ENCODE assay signal across 26 cellular contexts in the genomic region with DNA sequence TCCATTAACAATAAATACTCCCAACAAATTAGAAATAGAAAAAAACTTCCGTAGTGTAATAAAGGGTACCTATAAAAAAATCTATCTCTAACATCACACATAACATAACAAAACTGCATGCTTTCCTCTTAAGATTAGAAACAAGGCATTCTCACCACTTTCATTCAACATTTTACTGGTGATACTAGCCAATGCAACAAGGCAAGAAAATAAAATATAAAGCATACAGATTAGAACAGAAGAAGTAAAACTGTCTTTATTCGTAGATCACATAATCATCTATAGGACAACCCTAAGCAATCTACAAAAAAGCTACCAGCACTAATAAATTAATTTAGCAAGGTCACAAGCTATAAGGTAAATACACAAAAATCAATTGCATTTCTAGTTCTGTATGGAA.
A peak's percentile ranks its signal among the peaks of the same experiment; 100 is the strongest.
DNase-seq lines count a peak whose midpoint lies in the region; ATAC-seq, FAIRE-seq and TF ChIP-seq lines count a peak whose summit lies in the region.
"Had no signal": no experiment of that assay in that cellular context is flagged by ENCODE, and none has a peak within 500 bp of the region (broad histone marks: within the 10 kb centered on the region; RNA-seq: fewer than 3 reads in every experiment).

No MANE protein-coding gene starts in this region.

- no peaks in the 10 kb centered on the region for H3K9me1 ChIP-seq in K562 (ENCODE audit: control insufficient read depth, insufficient read depth, low read length)

- H3K4me3 ChIP-seq in HEK293 (ENCODE audit: low read depth, low read length) (no peak overlapping the region), K562 (no peak overlapping the region), transverse colon (no peak overlapping the region)
- H3K4me3 ChIP-seq: BLaER1, GM12878 had no signal

- H3K27ac ChIP-seq in HEK293 (ENCODE audit: extremely low read depth, low read depth, low read length) (no peak overlapping the region), K562 (ENCODE audit: extremely low read depth, low read depth, low read length) (no peak overlapping the region), transverse colon (no peak overlapping the region)
- H3K27ac ChIP-seq: BLaER1 had no signal

- H3K9ac ChIP-seq in K562 (ENCODE audit: insufficient read depth in 1 of 2, low read depth in 2 of 2, low read length in 2 of 2), result no peak overlapping the region
- H3K9ac ChIP-seq: BLaER1 had no signal

- no peak overlapping the region for H3K27ac Mint-ChIP-seq in natural killer cell
- H3K27ac Mint-ChIP-seq: CD14-positive monocyte; CD4-positive, alpha-beta memory T cell; CD4-positive, CD25-positive, alpha-beta regulatory T cell; CD8-positive, alpha-beta memory T cell had no signal

- in situ Hi-C loops in K562 (cut with MboI), result no loop called here
- in situ Hi-C loops in transverse colon (cut with MboI; ENCODE audit: low pct_ligation_motif_present in 1 of 4, low pct_unique_long_range_greater_than_20kb in 1 of 4, low sequenced_read_pairs in 3 of 4), result no loop called here

- ATAC-seq in K562, result no peak
- ATAC-seq in HG03175 (IDR thresholded peaks at IDR 0.05; ENCODE audit: unreplicated experiment), result no peak
- ATAC-seq in natural killer cell, result no peak
- ATAC-seq: GM12878 had no signal

- H3K9me3 ChIP-seq in HEK293 (ENCODE audit: control insufficient read depth, insufficient read depth, low read depth, low read length) (no peaks in the 10 kb centered on the region), K562 (replicated peaks; ENCODE audit: control insufficient read depth, insufficient read depth, low read depth, low read length) (0 out of 2 replicates have a peak, but pooled peaks cover 2% of the 10 kb centered on the region), transverse colon (peaks cover 4% of the 10 kb centered on the region in 2 donors)
- H3K9me3 ChIP-seq: BE2C had no signal

- H3K36me3 ChIP-seq in HEK293 (ENCODE audit: control insufficient read depth in 2 of 2, insufficient read depth in 1 of 2, low read length in 2 of 2) (no peaks in the 10 kb centered on the region), K562 (ENCODE audit: control insufficient read depth, insufficient read depth, low read length) (no peaks in the 10 kb centered on the region), transverse colon (peaks cover 0 to 13% (median 2%) of the 10 kb centered on the region in 4 donors)
- H3K36me3 ChIP-seq: BE2C, BLaER1 had no signal

- intact Hi-C loops in K562 (cut with micrococcal nuclease), result loop anchor here (5.0 kb wide), 1 partner anchor 69 kb away; no protein-coding TSS in a partner anchor
- intact Hi-C loops in natural killer cell (cut with micrococcal nuclease), result no loop called here
- intact Hi-C loops in transverse colon (cut with DNase I; ENCODE audit: low total_unique reads), result no loop called here

- no peak overlapping the region for H2AFZ ChIP-seq in K562 (ENCODE audit: low read depth, low read length)

- H3K27me3 ChIP-seq in K562 (ENCODE audit: control insufficient read depth in 2 of 2, insufficient read depth in 2 of 2, low read length in 2 of 2) (no peaks in the 10 kb centered on the region), transverse colon (no peaks in the 10 kb centered on the region)
- H3K27me3 ChIP-seq: BE2C, BLaER1 had no signal

- TF ChIP-seq CTCF in HEK293 (tag by site-specific recombination; IDR thresholded peaks at IDR 0.05), result no peak
- no peak for TF ChIP-seq CTCF in K562 (IDR thresholded peaks at IDR 0.05 in 2 of 3, conservative IDR thresholded peaks at IDR 0.05 in 1 of 3; ENCODE audit: insufficient read depth in 2 of 3, low read depth in 1 of 3, low read length in 3 of 3)
- TF ChIP-seq CTCF in natural killer cell (IDR thresholded peaks at IDR 0.05), result no peak
- TF ChIP-seq CTCF in transverse colon (IDR thresholded peaks at IDR 0.05), result no peak

- TF ChIP-seq EP300 in K562 (IDR thresholded peaks at IDR 0.05; ENCODE audit: low read length), result no peak
- no peak for TF ChIP-seq EP300 in transverse colon (IDR thresholded peaks at IDR 0.05; ENCODE audit: low read depth)

- H3K4me1 ChIP-seq in HEK293 (ENCODE audit: control insufficient read depth, insufficient read depth, low read length) (no peaks in the 10 kb centered on the region), K562 (replicated peaks in 1 of 2; ENCODE audit: control insufficient read depth in 2 of 2, insufficient read depth in 2 of 2, low read length in 2 of 2) (no peaks in the 10 kb centered on the region), transverse colon (no peaks in the 10 kb centered on the region)
- H3K4me1 ChIP-seq: BE2C had no signal

- H3K9me3 Mint-ChIP-seq in natural killer cell, result no peaks in the 10 kb centered on the region

- 91% methylated on average over 2 of the region's 2 CpGs for WGBS in K562 (ENCODE audit: insufficient coverage, low coverage, missing lambda C conversion rate)
- 92 to 97% methylated on average over 2 of the region's 2 CpGs for WGBS in transverse colon (ENCODE audit: low coverage in 1 of 2), 2 donors

- no peaks in the 10 kb centered on the region for H3K27me3 Mint-ChIP-seq in natural killer cell (ENCODE audit: low read depth in 2 of 2)

- BruUV-seq in K562 (replicated peaks; lab: Mats Ljungman, UMichigan), result no TSS peak

- H3K36me3 Mint-ChIP-seq in natural killer cell, result peaks cover 6% of the 10 kb centered on the region
- H3K36me3 Mint-ChIP-seq: CD4-positive, alpha-beta memory T cell; CD4-positive, CD25-positive, alpha-beta regulatory T cell had no signal

- TF ChIP-seq POLR2A in K562 (conservative IDR thresholded peaks at IDR 0.05), result no peak
- TF ChIP-seq POLR2A in transverse colon (IDR thresholded peaks at IDR 0.05), result no peak

- H4K20me1 ChIP-seq in K562 (replicated peaks; ENCODE audit: control insufficient read depth, insufficient read depth, low read length), result no peaks in the 10 kb centered on the region
- H4K20me1 ChIP-seq: BLaER1 had no signal

- no peaks in the 10 kb centered on the region for H3K79me2 ChIP-seq in K562 (ENCODE audit: control insufficient read depth, insufficient read depth, low read length)

- no peak for TF ChIP-seq RAD21 in K562 (CRISPR knock-in tag; conservative IDR thresholded peaks at IDR 0.05 in 1 of 2, IDR thresholded peaks at IDR 0.05 in 1 of 2)

- no peak overlapping the region for H3K4me2 ChIP-seq in K562 (ENCODE audit: insufficient read depth, low read length)
- H3K4me2 ChIP-seq: BLaER1 had no signal

- CTCF ChIA-PET in HEK293 (lab: Yijun Ruan, JAX), result interaction anchor here (0.6 to 1.0 kb wide), 12 partner anchors 12 to 630 kb away, joined by 3 to 6 read pairs (median 4); no protein-coding TSS in a partner anchor
- CTCF ChIA-PET in K562 (lab: Yijun Ruan, JAX; ENCODE audit: low intra/inter-chr PET ratio), result no interaction called here

- H3K4me3 Mint-ChIP-seq in natural killer cell, result no peak overlapping the region
- H3K4me3 Mint-ChIP-seq: CD14-positive monocyte; CD4-positive, alpha-beta memory T cell; CD4-positive, CD25-positive, alpha-beta regulatory T cell; CD8-positive, alpha-beta memory T cell had no signal

- peaks cover 0 to 4% of the 10 kb centered on the region in 2 donors for H3K4me1 Mint-ChIP-seq in natural killer cell
- H3K4me1 Mint-ChIP-seq: CD4-positive, alpha-beta memory T cell; CD4-positive, CD25-positive, alpha-beta regulatory T cell; CD8-positive, alpha-beta memory T cell had no signal

- POLR2A ChIA-PET in HEK293 (lab: Yijun Ruan, JAX) (no interaction called here), K562 (lab: Yijun Ruan, JAX) (no interaction called here)

- DNase-seq in K562 (ENCODE audit: extremely low read depth in 1 of 4, low spot score in 3 of 4), result no peak
- no peak for DNase-seq in natural killer cell
- DNase-seq in transverse colon, result no peak
- DNase-seq: 8988T; ACHN; BE2C; C1 segment of cervical spinal cord; CD4-positive, alpha-beta memory T cell; CD4-positive, CD25-positive, alpha-beta regulatory T cell; CD8-positive, alpha-beta memory T cell; COR-L47; DMS 273 treated with DMSO at 0.1 percent for 48 hours; DMS153; DMS53; DMS79; DND-41; EL; GDM1 had no signal

- no peak for FAIRE-seq in K562 (lab: Jason Lieb, UNC)
- FAIRE-seq in islet of Langerhans (lab: Jason Lieb, UNC), result peak; percentile 56
- FAIRE-seq: GM12878, GM12892, GM18507 had no signal

TF ChIP-seq in HEK293, 187 proteins besides CTCF, POLR2A, EP300 and RAD21:
- TF ChIP-seq WT1 (tag by site-specific recombination; IDR thresholded peaks at IDR 0.05), result no peak
- no peak for TF ChIP-seq ZXDB (tag by site-specific recombination; IDR thresholded peaks at IDR 0.05)
- no peak for TF ChIP-seq ZBTB20 (tag by site-specific recombination; IDR thresholded peaks at IDR 0.05)
- no peak for TF ChIP-seq ZNF701 (tag by site-specific recombination; IDR thresholded peaks at IDR 0.05)
- peak; percentile 81 for TF ChIP-seq SETDB1 (IDR thresholded peaks at IDR 0.05; ENCODE audit: insufficient read length, low read length)
- TF ChIP-seq ZNF335 (tag by site-specific recombination; conservative IDR thresholded peaks at IDR 0.05), result no peak
TF ChIP-seq in HEK293: peak in this region for 1.

TF ChIP-seq in K562, 482 proteins besides CTCF, POLR2A, EP300 and RAD21 (continues in another document):
- TF ChIP-seq ZEB2 (IDR thresholded peaks at IDR 0.05), result 0 out of 2 replicates have a peak, but pooled peaks have one; percentile 23
- peak; percentile 57 for TF ChIP-seq RBM25 (IDR thresholded peaks at IDR 0.05; ENCODE audit: low read depth, low read length, severe bottlenecking)
- TF ChIP-seq, protein P1, sequence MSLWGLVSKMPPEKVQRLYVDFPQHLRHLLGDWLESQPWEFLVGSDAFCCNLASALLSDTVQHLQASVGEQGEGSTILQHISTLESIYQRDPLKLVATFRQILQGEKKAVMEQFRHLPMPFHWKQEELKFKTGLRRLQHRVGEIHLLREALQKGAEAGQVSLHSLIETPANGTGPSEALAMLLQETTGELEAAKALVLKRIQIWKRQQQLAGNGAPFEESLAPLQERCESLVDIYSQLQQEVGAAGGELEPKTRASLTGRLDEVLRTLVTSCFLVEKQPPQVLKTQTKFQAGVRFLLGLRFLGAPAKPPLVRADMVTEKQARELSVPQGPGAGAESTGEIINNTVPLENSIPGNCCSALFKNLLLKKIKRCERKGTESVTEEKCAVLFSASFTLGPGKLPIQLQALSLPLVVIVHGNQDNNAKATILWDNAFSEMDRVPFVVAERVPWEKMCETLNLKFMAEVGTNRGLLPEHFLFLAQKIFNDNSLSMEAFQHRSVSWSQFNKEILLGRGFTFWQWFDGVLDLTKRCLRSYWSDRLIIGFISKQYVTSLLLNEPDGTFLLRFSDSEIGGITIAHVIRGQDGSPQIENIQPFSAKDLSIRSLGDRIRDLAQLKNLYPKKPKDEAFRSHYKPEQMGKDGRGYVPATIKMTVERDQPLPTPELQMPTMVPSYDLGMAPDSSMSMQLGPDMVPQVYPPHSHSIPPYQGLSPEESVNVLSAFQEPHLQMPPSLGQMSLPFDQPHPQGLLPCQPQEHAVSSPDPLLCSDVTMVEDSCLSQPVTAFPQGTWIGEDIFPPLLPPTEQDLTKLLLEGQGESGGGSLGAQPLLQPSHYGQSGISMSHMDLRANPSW (CRISPR knock-in tag; IDR thresholded peaks at IDR 0.05), result no peak
- no peak for TF ChIP-seq EP400 (IDR thresholded peaks at IDR 0.05)
- no peak for TF ChIP-seq SNIP1 (IDR thresholded peaks at IDR 0.05; ENCODE audit: low read depth)
- TF ChIP-seq ZNF24 (IDR thresholded peaks at IDR 0.05), result no peak
- no peak for TF ChIP-seq U2AF2 (optimal IDR thresholded peaks at IDR 0.05; ENCODE audit: low read depth, low read length)
- TF ChIP-seq ZNF445 (CRISPR knock-in tag; IDR thresholded peaks at IDR 0.05; ENCODE audit: low read depth), result no peak
- TF ChIP-seq ZNF644 (tag; IDR thresholded peaks at IDR 0.05; ENCODE audit: low read depth), result no peak

Comparison
In these comparisons a context has a peak if more than half of its experiments do, and no peak if none do; other contexts are left out.
1. Of the 44 proteins assayed by ChIP-seq in both K562 and HEK293: peak only in K562: ZEB2; only in HEK293: SETDB1; in both: none; in neither: 42.